ENCODE assay signal across 11 cellular contexts in genomic region chr5:108171759-108172158, GRCh38.
"Had no signal": no experiment of that assay in that cellular context is flagged by ENCODE, and none has a peak within 500 bp of the region (broad histone marks: within the 10 kb centered on the region; RNA-seq: fewer than 3 reads in every experiment).

No MANE protein-coding gene starts in this region.

- H3K9me3 Mint-ChIP-seq: HFFc6 had no signal

- DNase-seq: GM23248, GOT3, H7, H9, HCEC 1CT, HFFc6 had no signal

- H3K4me3 Mint-ChIP-seq: GM23338, H9, HFFc6 had no signal

- H3K27ac Mint-ChIP-seq: GM23338, HFFc6 had no signal

- H3K9ac ChIP-seq: GM23248 had no signal

- H3K36me3 ChIP-seq: HAP-1 had no signal

- FAIRE-seq: H1, H54 had no signal

- H3K4me2 ChIP-seq: GM23338 had no signal

- H3K9me3 ChIP-seq: HAP-1 had no signal

- ATAC-seq: GM23338, HCT116 had no signal

- H3K4me1 Mint-ChIP-seq: GM23338, H9 had no signal

- H3K4me3 ChIP-seq: GM23248, GM23338, HAP-1 had no signal

- H2AFZ ChIP-seq: GM23248, GM23338 had no signal

- H3K27ac ChIP-seq: GM23248 had no signal
